In the genomic region with DNA sequence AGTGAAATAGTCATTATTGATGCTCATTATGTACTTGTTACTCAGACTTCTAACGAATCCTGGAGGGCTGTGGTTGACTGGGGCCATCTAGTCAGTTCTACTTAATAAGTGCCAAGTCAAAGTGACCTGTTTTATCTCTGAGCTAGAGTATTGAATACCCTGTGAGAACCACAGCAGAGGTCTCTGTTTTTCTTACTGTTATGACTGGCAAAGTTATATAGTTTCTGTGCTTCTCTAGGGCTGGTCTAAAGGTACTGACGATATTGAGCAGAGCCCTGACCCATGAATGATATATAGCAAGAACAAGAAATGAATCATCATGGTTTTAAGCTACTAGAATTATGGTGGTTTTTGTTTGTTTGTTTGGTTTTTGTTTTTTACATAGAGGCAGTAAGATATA, we compare ENCODE assay signal across 16 cellular contexts.
DNase-seq lines count a peak whose midpoint lies in the region; ATAC-seq lines count a peak whose summit lies in the region.
"Had no signal": no experiment of that assay in that cellular context is flagged by ENCODE, and none has a peak within 500 bp of the region (broad histone marks: within the 10 kb centered on the region; RNA-seq: fewer than 3 reads in every experiment).

No MANE protein-coding gene starts in this region.

- H3K9ac ChIP-seq in mesenchymal stem cell (ENCODE audit: low read length), result no peak overlapping the region

- no peak overlapping the region for H3K4me3 Mint-ChIP-seq in naive thymus-derived CD8-positive, alpha-beta T cell
- H3K4me3 Mint-ChIP-seq: brain had no signal

- no peak overlapping the region for H2AFZ ChIP-seq in mesenchymal stem cell (ENCODE audit: low read depth, low read length)

- WGBS in mesenchymal stem cell, result 53% methylated on average over 2 of the region's 2 CpGs

- H3K4me1 ChIP-seq in mesenchymal stem cell (ENCODE audit: control insufficient read depth, insufficient read depth, low read depth, low read length), result no peaks in the 10 kb centered on the region

- no peak overlapping the region for H3K4me3 ChIP-seq in mesenchymal stem cell (ENCODE audit: insufficient read depth in 1 of 2, low read depth in 1 of 2, low read length in 2 of 2)

- H3K36me3 Mint-ChIP-seq in naive thymus-derived CD8-positive, alpha-beta T cell, result no peaks in the 10 kb centered on the region
- H3K36me3 Mint-ChIP-seq: brain had no signal

- H3K4me1 Mint-ChIP-seq in naive thymus-derived CD8-positive, alpha-beta T cell, result no peaks in the 10 kb centered on the region

- H3K9me3 ChIP-seq in mesenchymal stem cell (ENCODE audit: control insufficient read depth, low read length), result no peaks in the 10 kb centered on the region

- H3K14ac ChIP-seq in mesenchymal stem cell (ENCODE audit: low read length in 2 of 2), result no peak overlapping the region

- no peak overlapping the region for H2BK12ac ChIP-seq in mesenchymal stem cell (ENCODE audit: low read length in 2 of 2)

- POLR2A ChIA-PET in naive thymus-derived CD8-positive, alpha-beta T cell (lab: Charles Lee), result no interaction called here

- no peak overlapping the region for H3K4ac ChIP-seq in mesenchymal stem cell (ENCODE audit: low read depth in 1 of 2, low read length in 2 of 2)

- H2AK5ac ChIP-seq in mesenchymal stem cell (ENCODE audit: low read length, severe bottlenecking), result no peak overlapping the region

- H2BK5ac ChIP-seq in mesenchymal stem cell (ENCODE audit: low read depth, low read length, poor library complexity, severe bottlenecking), result no peak overlapping the region

- H3K27me3 ChIP-seq in mesenchymal stem cell (ENCODE audit: control insufficient read depth in 1 of 2, insufficient read depth in 1 of 2, low read length in 2 of 2), result no peaks in the 10 kb centered on the region

- H4K8ac ChIP-seq in mesenchymal stem cell (ENCODE audit: low read length), result no peak overlapping the region

- H3K27me3 Mint-ChIP-seq in naive thymus-derived CD8-positive, alpha-beta T cell, result no peaks in the 10 kb centered on the region
- H3K27me3 Mint-ChIP-seq: brain had no signal

- no peaks in the 10 kb centered on the region for H3K79me1 ChIP-seq in mesenchymal stem cell (replicated peaks; ENCODE audit: low read length, poor library complexity, severe bottlenecking)

- no peak overlapping the region for H3K23ac ChIP-seq in mesenchymal stem cell (ENCODE audit: low read length in 2 of 2)

- H3K4me2 ChIP-seq in mesenchymal stem cell (ENCODE audit: low read length, poor library complexity, severe bottlenecking), result no peak overlapping the region

- H4K91ac ChIP-seq in mesenchymal stem cell (ENCODE audit: low read length), result no peak overlapping the region

- H3K36me3 ChIP-seq in mesenchymal stem cell (ENCODE audit: control insufficient read depth in 1 of 2, insufficient read depth in 2 of 2, low read depth in 1 of 2, low read length in 2 of 2), result no peaks in the 10 kb centered on the region

- H3K27ac ChIP-seq in mesenchymal stem cell (ENCODE audit: low read length, poor library complexity, severe bottlenecking), result no peak overlapping the region

- H2BK120ac ChIP-seq in mesenchymal stem cell (ENCODE audit: low read depth, low read length), result no peak overlapping the region

- H3K18ac ChIP-seq in mesenchymal stem cell (ENCODE audit: low read depth in 1 of 2, low read length in 2 of 2), result no peak overlapping the region

- ATAC-seq in GM18517 (IDR thresholded peaks at IDR 0.05; ENCODE audit: unreplicated experiment), result peak; percentile 67
- peak; percentile 81 for ATAC-seq in GM19455 (IDR thresholded peaks at IDR 0.05; ENCODE audit: unreplicated experiment)
- peak; percentile 95 for ATAC-seq in HG02870 (IDR thresholded peaks at IDR 0.05; ENCODE audit: unreplicated experiment)
- peak; percentile 69 for ATAC-seq in HG03460 (IDR thresholded peaks at IDR 0.05; ENCODE audit: unreplicated experiment)
- no peak for ATAC-seq in naive thymus-derived CD8-positive, alpha-beta T cell

- no peak overlapping the region for H3K27ac Mint-ChIP-seq in naive thymus-derived CD8-positive, alpha-beta T cell
- H3K27ac Mint-ChIP-seq: brain had no signal

- H3K9me3 Mint-ChIP-seq in naive thymus-derived CD8-positive, alpha-beta T cell, result peaks cover 0 to 4% (median 0%) of the 10 kb centered on the region in 9 donors

- no peak overlapping the region for H2BK15ac ChIP-seq in mesenchymal stem cell (ENCODE audit: low read depth, poor library complexity, severe bottlenecking)

- no peak for DNase-seq in stimulated activated CD4-positive, alpha-beta T cell treated with anti-CD3 and anti-CD28 coated beads, Interleukin-12 subunit alpha, Interleukin-12 subunit beta, amount 100 ng/mL, for 4 hours
- no peak for DNase-seq in mesenchymal stem cell
- DNase-seq in GDM1 (lab: John Stamatoyannopoulos, UW), result no peak
- DNase-seq in naive thymus-derived CD8-positive, alpha-beta T cell, result no peak
- DNase-seq: activated CD4-positive, alpha-beta T cell treated with anti-CD3 and anti-CD28 coated beads, Interleukin-2, amount 50 U/mL, for 4 hours; effector memory CD4-positive, alpha-beta T cell; MM.1S; NCI-H2081 treated with DMSO at 0.1 percent for 48 hours; NK-92 treated with Interleukin-12 subunit alpha and Interleukin-12 subunit beta, amount 100 ng/mL, for 24 hours; SHP77; T1000 had no signal

Comparison
In these comparisons a context has a peak if more than half of its experiments do, and no peak if none do; other contexts are left out.
1. ATAC-seq: peak in GM18517 (single experiment), GM19455 (single experiment), HG02870 (single experiment) and HG03460 (single experiment); none in naive thymus-derived CD8-positive, alpha-beta T cell (0 of 2).